28 cellular contexts compared by ENCODE assay signal in genomic region chr3:24033818-24034217, GRCh38.
"Had no signal": no experiment of that assay in that cellular context is flagged by ENCODE, and none has a peak within 500 bp of the region (broad histone marks: within the 10 kb centered on the region; RNA-seq: fewer than 3 reads in every experiment).

No MANE protein-coding gene starts in this region.

- H3K79me2 ChIP-seq: hepatocyte had no signal

- H3K9me3 ChIP-seq: colonic mucosa, esophagus muscularis mucosa had no signal

- H3K36me3 ChIP-seq: colonic mucosa, esophagus muscularis mucosa, esophagus squamous epithelium, gastrocnemius medialis, gastroesophageal sphincter, heart left ventricle, heart right ventricle had no signal

- H3K27me3 ChIP-seq: colonic mucosa, dorsolateral prefrontal cortex, esophagus muscularis mucosa, esophagus squamous epithelium, foreskin keratinocyte, gastrocnemius medialis, gastroesophageal sphincter, heart left ventricle, heart right ventricle, hepatocyte had no signal

- DNase-seq: colonic mucosa; cortex of kidney; dermis blood vessel endothelial cell; dorsolateral prefrontal cortex; effector CD4-positive, alpha-beta T cell; effector CD8-positive, alpha-beta T cell; effector memory CD4-positive, alpha-beta T cell; effector memory CD8-positive, alpha-beta T cell; endodermal cell; erythroblast; esophagus squamous epithelium; foreskin fibroblast; foreskin keratinocyte; foreskin melanocyte; gastrocnemius medialis; glutamatergic neuron; head of caudate nucleus; heart left ventricle; heart right ventricle had no signal

- FAIRE-seq: colon, endometrium, endothelial cell of umbilical vein had no signal

- H3K4me2 ChIP-seq: hepatocyte had no signal

- H3K27ac ChIP-seq: colonic mucosa, coronary artery, dorsolateral prefrontal cortex, epithelial cell of prostate, esophagus muscularis mucosa, esophagus squamous epithelium, foreskin keratinocyte, gastrocnemius medialis, gastroesophageal sphincter, heart left ventricle, heart right ventricle, hepatocyte had no signal

- H3K4me3 ChIP-seq: colonic mucosa, coronary artery, dorsolateral prefrontal cortex, esophagus muscularis mucosa, esophagus squamous epithelium, gastrocnemius medialis, gastroesophageal sphincter, heart left ventricle, heart right ventricle, hepatocyte had no signal

- ATAC-seq: effector memory CD8-positive, alpha-beta T cell; esophagus mucosa; foreskin keratinocyte; gastrocnemius medialis; gastroesophageal sphincter; heart left ventricle; heart right ventricle had no signal

- H3K4me1 ChIP-seq: colonic mucosa, esophagus squamous epithelium, foreskin keratinocyte, gastrocnemius medialis, heart left ventricle, heart right ventricle had no signal

- H2AFZ ChIP-seq: hepatocyte had no signal
